ENCODE assay signal across 28 cellular contexts in the genomic region with DNA sequence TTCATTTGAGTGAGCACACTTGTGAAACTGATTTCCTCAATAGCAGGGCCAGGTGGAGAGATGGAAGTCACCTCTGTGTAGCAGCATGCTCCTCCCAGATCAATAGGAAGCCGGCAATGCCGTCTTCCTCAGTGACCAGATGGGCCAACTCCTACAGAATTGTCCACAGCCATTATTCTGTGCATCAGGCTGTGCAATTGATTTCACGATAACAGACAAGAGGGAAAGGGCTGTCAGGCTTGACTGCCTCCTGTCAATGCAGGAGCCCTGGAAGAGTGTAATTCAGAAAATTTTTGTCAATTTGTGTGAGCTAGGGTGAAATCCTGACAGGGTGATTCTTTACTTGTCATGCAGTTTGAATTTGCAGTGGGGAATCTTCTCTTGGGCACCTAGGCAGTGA.
"Had no signal": no experiment of that assay in that cellular context is flagged by ENCODE, and none has a peak within 500 bp of the region (broad histone marks: within the 10 kb centered on the region; RNA-seq: fewer than 3 reads in every experiment).

No MANE protein-coding gene starts in this region.

- DNase-seq: activated CD4-positive, alpha-beta memory T cell treated with anti-CD3 and anti-CD28 coated beads, Interleukin-2, amount 10 ng/mL, durations not matched to agents 7 days and 5 days; activated CD4-positive, alpha-beta T cell treated with anti-CD3 and anti-CD28 coated beads, Interleukin-2, amount 10 ng/mL, durations not matched to agents 7 days and 5 days; activated CD4-positive, CD25-positive, alpha-beta regulatory T cell treated with anti-CD3 and anti-CD28 coated beads, Interleukin-2, amount 50 U/mL, for 72 hours; activated CD8-positive, alpha-beta memory T cell treated with anti-CD3 and anti-CD28 coated beads, Interleukin-2, amount 50 U/mL, for 48 hours; activated gamma-delta T cell treated with Interleukin-2 at 50 U/mL for 16 hours; activated naive CD4-positive, alpha-beta T cell treated with anti-CD3 and anti-CD28 coated beads, Interleukin-2, amount 50 U/mL, for 16 hours; activated T-cell treated with anti-CD3 and anti-CD28 coated beads, Interleukin-2, amount 50 U/mL, for 24 hours; amniotic stem cell; brain microvascular endothelial cell; dorsolateral prefrontal cortex; effector memory CD8-positive, alpha-beta T cell; erythroblast; gastrocnemius medialis; kidney; left colon; mammary epithelial cell; nucleus accumbens; pancreas; psoas muscle; stimulated activated CD4-positive, alpha-beta T cell treated with anti-CD3 and anti-CD28 coated beads, Interleukin-15, amount 100 ng/mL, for 24 hours; stimulated activated CD4-positive, alpha-beta T cell treated with anti-CD3 and anti-CD28 coated beads, Interleukin-2, amount 100 ng/mL, for 24 hours; stimulated activated naive B cell treated with anti-CD40 and anti-IgM and Interleukin-4, amounts not matched to agents 10 μg/mL and 1 μg/mL and 100 μg/mL, for 72 hours; stomach; T-helper 9 cell; thyroid gland; upper lobe of right lung had no signal

- H3K36me3 Mint-ChIP-seq: stimulated activated naive B cell treated with anti-CD40 and anti-IgM and Interleukin-4, amounts not matched to agents 10 μg/mL and 1 μg/mL and 100 μg/mL, for 72 hours had no signal

- H3K27ac Mint-ChIP-seq: activated CD4-positive, alpha-beta memory T cell treated with anti-CD3 and anti-CD28 coated beads, Interleukin-2, amount 10 ng/mL, durations not matched to agents 7 days and 5 days; activated CD4-positive, alpha-beta T cell treated with anti-CD3 and anti-CD28 coated beads, Interleukin-2, amount 10 ng/mL, durations not matched to agents 7 days and 5 days; activated T-cell treated with anti-CD3 and anti-CD28 coated beads, Interleukin-2, amount 50 U/mL, for 24 hours; activated T-helper 17 cell treated with anti-CD3 and anti-CD28 coated beads, Interleukin-2, amount 50 U/mL, for 72 hours; effector memory CD8-positive, alpha-beta T cell; nephron; stimulated activated naive B cell treated with anti-CD40 and anti-IgM and Interleukin-4, amounts not matched to agents 10 μg/mL and 1 μg/mL and 100 μg/mL, for 72 hours had no signal

- ATAC-seq: activated T-helper 17 cell treated with anti-CD3 and anti-CD28 coated beads, Interleukin-2, amount 50 U/mL, for 72 hours; effector memory CD8-positive, alpha-beta T cell; gastrocnemius medialis; left colon; pancreas; psoas muscle; stimulated activated naive B cell treated with anti-CD40 and anti-IgM and Interleukin-4, amounts not matched to agents 10 μg/mL and 1 μg/mL and 100 μg/mL, for 72 hours; upper lobe of right lung had no signal

- H3K27me3 Mint-ChIP-seq: activated CD4-positive, alpha-beta memory T cell treated with anti-CD3 and anti-CD28 coated beads, Interleukin-2, amount 10 ng/mL, durations not matched to agents 7 days and 5 days; activated CD4-positive, alpha-beta T cell treated with anti-CD3 and anti-CD28 coated beads, Interleukin-2, amount 10 ng/mL, durations not matched to agents 7 days and 5 days; activated T-cell treated with anti-CD3 and anti-CD28 coated beads, Interleukin-2, amount 50 U/mL, for 24 hours; activated T-helper 17 cell treated with anti-CD3 and anti-CD28 coated beads, Interleukin-2, amount 50 U/mL, for 72 hours; effector memory CD8-positive, alpha-beta T cell; stimulated activated naive B cell treated with anti-CD40 and anti-IgM and Interleukin-4, amounts not matched to agents 10 μg/mL and 1 μg/mL and 100 μg/mL, for 72 hours had no signal

- H3K4me3 Mint-ChIP-seq: activated CD4-positive, alpha-beta memory T cell treated with anti-CD3 and anti-CD28 coated beads, Interleukin-2, amount 10 ng/mL, durations not matched to agents 7 days and 5 days; activated CD4-positive, alpha-beta T cell treated with anti-CD3 and anti-CD28 coated beads, Interleukin-2, amount 10 ng/mL, durations not matched to agents 7 days and 5 days; activated T-cell treated with anti-CD3 and anti-CD28 coated beads, Interleukin-2, amount 50 U/mL, for 24 hours; activated T-helper 17 cell treated with anti-CD3 and anti-CD28 coated beads, Interleukin-2, amount 50 U/mL, for 72 hours; effector memory CD8-positive, alpha-beta T cell; nephron; stimulated activated naive B cell treated with anti-CD40 and anti-IgM and Interleukin-4, amounts not matched to agents 10 μg/mL and 1 μg/mL and 100 μg/mL, for 72 hours had no signal

- H3K4me1 Mint-ChIP-seq: activated CD4-positive, alpha-beta memory T cell treated with anti-CD3 and anti-CD28 coated beads, Interleukin-2, amount 10 ng/mL, durations not matched to agents 7 days and 5 days; activated CD4-positive, alpha-beta T cell treated with anti-CD3 and anti-CD28 coated beads, Interleukin-2, amount 10 ng/mL, durations not matched to agents 7 days and 5 days; activated T-helper 17 cell treated with anti-CD3 and anti-CD28 coated beads, Interleukin-2, amount 50 U/mL, for 72 hours; nephron; stimulated activated naive B cell treated with anti-CD40 and anti-IgM and Interleukin-4, amounts not matched to agents 10 μg/mL and 1 μg/mL and 100 μg/mL, for 72 hours had no signal
